1 cellular context compared by ENCODE assay signal in the genomic region with DNA sequence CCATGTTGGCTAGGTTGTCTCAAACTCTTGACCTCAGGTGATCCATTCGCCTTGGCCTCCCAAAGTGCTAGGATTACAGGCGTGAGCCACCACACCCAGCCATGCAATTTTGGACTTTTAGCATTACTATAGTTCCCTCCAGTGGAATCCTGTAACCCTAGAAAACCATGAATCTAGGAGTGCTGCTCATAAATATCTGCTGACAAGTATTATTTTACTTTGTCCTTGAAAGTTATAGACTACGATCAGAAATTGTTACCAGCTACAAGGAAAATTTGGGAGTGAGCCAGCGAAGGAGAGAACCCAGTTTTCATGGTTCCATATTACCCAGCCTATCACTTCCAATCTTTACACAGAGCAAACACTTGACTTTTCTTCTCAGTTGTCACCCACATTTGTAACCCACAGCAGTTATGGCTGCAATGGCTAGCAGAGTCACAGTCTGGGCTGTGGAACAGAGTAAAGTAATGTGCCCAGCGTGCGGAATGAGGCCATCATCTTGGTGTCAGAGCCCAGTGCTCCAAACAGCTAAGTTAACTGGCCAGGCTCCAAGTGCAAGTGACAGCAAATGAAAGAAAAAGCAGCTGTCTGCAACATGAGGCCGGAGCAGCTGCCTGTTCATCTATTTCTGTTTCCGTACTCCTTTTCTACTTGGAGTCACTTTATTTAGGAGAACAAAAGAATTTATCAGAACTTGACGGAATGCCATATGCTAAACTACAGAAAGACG.
TF ChIP-seq lines count a peak whose summit lies in the region.

No MANE protein-coding gene starts in this region.

TF ChIP-seq in K562, 482 proteins besides CTCF, POLR2A, EP300 and RAD21 (continued from another document):
- TF ChIP-seq, protein P1, sequence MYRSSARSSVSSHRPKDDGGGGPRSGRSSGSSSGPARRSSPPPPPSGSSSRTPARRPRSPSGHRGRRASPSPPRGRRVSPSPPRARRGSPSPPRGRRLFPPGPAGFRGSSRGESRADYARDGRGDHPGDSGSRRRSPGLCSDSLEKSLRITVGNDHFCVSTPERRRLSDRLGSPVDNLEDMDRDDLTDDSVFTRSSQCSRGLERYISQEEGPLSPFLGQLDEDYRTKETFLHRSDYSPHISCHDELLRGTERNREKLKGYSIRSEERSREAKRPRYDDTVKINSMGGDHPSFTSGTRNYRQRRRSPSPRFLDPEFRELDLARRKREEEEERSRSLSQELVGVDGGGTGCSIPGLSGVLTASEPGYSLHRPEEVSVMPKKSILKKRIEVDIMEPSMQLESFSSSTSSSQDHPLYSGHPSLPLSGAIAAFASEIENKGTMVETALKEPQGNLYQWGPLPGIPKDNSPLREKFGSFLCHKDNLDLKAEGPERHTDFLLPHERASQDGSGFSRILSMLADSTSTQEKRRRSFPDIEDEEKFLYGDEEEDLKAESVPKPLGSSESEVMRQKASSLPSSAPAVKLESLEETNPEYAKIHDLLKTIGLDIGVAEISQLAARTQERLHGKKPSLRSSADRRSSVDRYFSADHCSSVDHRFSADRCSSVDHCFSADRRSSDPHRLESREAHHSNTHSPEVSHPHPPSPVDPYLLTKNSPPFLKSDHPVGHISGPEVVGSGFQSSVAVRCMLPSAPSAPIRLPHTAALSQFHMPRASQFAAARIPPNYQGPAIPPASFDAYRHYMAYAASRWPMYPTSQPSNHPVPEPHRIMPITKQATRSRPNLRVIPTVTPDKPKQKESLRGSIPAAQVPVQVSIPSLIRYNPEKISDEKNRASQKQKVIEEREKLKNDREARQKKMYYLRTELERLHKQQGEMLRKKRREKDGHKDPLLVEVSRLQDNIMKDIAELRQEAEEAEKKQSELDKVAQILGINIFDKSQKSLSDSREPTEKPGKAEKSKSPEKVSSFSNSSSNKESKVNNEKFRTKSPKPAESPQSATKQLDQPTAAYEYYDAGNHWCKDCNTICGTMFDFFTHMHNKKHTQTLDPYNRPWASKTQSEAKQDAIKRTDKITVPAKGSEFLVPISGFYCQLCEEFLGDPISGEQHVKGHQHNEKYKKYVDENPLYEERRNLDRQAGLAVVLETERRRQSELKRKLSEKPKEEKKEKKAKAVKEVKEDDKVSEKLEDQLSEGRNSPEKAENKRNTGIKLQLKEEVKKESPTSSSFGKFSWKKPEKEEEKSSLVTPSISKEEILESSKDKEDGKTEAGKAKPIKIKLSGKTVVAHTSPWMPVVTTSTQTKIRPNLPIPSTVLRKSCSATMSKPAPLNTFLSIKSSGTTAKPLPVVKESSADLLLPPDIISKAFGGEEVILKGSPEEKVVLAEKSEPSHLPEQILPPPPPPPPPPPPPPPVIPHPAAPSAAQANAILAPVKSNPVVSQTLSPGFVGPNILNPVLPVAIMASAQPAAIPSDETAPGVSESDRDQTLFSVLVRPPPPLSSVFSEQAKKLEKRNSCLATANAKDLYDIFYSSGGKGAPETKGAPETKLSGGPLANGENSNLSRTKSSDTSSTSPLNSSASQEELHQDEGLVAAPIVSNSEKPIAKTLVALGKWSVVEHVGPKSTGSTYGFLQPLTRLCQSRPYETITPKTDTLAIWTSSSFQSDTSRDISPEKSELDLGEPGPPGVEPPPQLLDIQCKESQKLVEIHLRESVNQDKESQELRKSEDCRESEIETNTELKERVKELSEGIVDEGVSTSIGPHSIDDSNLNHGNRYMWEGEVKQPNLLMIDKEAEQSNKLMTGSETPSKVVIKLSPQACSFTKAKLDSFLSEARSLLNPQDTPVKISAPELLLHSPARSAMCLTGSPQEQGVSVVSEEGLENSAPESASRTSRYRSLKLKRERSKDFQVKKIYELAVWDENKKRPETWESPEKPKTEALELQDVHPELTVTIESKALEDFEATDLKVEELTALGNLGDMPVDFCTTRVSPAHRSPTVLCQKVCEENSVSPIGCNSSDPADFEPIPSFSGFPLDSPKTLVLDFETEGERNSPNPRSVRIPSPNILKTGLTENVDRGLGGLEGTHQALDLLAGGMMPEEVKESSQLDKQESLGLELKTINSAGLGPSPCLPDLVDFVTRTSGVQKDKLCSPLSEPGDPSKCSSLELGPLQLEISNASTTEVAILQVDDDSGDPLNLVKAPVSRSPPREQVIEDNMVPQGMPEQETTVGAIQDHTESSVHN (IDR thresholded peaks at IDR 0.05; ENCODE audit: borderline replicate concordance in 1 of 2, low read depth in 1 of 2): no peak
- TF ChIP-seq SETDB1 (IDR thresholded peaks at IDR 0.05; ENCODE audit: low read length): no peak
- TF ChIP-seq, protein P2, sequence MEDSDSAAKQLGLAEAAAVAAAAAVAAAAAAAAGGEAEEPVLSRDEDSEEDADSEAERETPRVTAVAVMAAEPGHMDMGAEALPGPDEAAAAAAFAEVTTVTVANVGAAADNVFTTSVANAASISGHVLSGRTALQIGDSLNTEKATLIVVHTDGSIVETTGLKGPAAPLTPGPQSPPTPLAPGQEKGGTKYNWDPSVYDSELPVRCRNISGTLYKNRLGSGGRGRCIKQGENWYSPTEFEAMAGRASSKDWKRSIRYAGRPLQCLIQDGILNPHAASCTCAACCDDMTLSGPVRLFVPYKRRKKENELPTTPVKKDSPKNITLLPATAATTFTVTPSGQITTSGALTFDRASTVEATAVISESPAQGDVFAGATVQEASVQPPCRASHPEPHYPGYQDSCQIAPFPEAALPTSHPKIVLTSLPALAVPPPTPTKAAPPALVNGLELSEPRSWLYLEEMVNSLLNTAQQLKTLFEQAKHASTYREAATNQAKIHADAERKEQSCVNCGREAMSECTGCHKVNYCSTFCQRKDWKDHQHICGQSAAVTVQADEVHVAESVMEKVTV (CRISPR knock-in tag; IDR thresholded peaks at IDR 0.05): no peak
- TF ChIP-seq ATF7 (IDR thresholded peaks at IDR 0.05): no peak
- TF ChIP-seq ETV6 (IDR thresholded peaks at IDR 0.05; ENCODE audit: borderline replicate concordance in 1 of 2, low read depth in 2 of 2, low read length in 1 of 2): no peak
- no peak for TF ChIP-seq ETV6 (CRISPR knock-in tag; IDR thresholded peaks at IDR 0.05; ENCODE audit: borderline replicate concordance)
- TF ChIP-seq NR2C2 (CRISPR knock-in tag; IDR thresholded peaks at IDR 0.05): no peak
- no peak for TF ChIP-seq NR2C2 (tag; IDR thresholded peaks at IDR 0.05)
- no peak for TF ChIP-seq ZNF165 (CRISPR knock-in tag; IDR thresholded peaks at IDR 0.05; ENCODE audit: borderline replicate concordance)
- TF ChIP-seq KAT8 (IDR thresholded peaks at IDR 0.05; ENCODE audit: low read depth): no peak
- TF ChIP-seq HMG20A (CRISPR knock-in tag; conservative IDR thresholded peaks at IDR 0.05): no peak
- no peak for TF ChIP-seq CBX2 (IDR thresholded peaks at IDR 0.05; ENCODE audit: insufficient read depth, low read length, poor library complexity, severe bottlenecking)
- TF ChIP-seq, protein P3, sequence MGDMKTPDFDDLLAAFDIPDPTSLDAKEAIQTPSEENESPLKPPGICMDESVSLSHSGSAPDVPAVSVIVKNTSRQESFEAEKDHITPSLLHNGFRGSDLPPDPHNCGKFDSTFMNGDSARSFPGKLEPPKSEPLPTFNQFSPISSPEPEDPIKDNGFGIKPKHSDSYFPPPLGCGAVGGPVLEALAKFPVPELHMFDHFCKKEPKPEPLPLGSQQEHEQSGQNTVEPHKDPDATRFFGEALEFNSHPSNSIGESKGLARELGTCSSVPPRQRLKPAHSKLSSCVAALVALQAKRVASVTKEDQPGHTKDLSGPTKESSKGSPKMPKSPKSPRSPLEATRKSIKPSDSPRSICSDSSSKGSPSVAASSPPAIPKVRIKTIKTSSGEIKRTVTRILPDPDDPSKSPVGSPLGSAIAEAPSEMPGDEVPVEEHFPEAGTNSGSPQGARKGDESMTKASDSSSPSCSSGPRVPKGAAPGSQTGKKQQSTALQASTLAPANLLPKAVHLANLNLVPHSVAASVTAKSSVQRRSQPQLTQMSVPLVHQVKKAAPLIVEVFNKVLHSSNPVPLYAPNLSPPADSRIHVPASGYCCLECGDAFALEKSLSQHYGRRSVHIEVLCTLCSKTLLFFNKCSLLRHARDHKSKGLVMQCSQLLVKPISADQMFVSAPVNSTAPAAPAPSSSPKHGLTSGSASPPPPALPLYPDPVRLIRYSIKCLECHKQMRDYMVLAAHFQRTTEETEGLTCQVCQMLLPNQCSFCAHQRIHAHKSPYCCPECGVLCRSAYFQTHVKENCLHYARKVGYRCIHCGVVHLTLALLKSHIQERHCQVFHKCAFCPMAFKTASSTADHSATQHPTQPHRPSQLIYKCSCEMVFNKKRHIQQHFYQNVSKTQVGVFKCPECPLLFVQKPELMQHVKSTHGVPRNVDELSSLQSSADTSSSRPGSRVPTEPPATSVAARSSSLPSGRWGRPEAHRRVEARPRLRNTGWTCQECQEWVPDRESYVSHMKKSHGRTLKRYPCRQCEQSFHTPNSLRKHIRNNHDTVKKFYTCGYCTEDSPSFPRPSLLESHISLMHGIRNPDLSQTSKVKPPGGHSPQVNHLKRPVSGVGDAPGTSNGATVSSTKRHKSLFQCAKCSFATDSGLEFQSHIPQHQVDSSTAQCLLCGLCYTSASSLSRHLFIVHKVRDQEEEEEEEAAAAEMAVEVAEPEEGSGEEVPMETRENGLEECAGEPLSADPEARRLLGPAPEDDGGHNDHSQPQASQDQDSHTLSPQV (IDR thresholded peaks at IDR 0.05): no peak
- no peak for TF ChIP-seq RNF2 (IDR thresholded peaks at IDR 0.05)
- no peak for TF ChIP-seq ZSCAN32 (CRISPR knock-in tag; IDR thresholded peaks at IDR 0.05)
- TF ChIP-seq HDAC6 (IDR thresholded peaks at IDR 0.05; ENCODE audit: low read depth, low read length): no peak
- TF ChIP-seq ZNF696 (CRISPR knock-in tag; conservative IDR thresholded peaks at IDR 0.05): no peak
